ENCODE assay signal across 1 cellular context in the genomic region with DNA sequence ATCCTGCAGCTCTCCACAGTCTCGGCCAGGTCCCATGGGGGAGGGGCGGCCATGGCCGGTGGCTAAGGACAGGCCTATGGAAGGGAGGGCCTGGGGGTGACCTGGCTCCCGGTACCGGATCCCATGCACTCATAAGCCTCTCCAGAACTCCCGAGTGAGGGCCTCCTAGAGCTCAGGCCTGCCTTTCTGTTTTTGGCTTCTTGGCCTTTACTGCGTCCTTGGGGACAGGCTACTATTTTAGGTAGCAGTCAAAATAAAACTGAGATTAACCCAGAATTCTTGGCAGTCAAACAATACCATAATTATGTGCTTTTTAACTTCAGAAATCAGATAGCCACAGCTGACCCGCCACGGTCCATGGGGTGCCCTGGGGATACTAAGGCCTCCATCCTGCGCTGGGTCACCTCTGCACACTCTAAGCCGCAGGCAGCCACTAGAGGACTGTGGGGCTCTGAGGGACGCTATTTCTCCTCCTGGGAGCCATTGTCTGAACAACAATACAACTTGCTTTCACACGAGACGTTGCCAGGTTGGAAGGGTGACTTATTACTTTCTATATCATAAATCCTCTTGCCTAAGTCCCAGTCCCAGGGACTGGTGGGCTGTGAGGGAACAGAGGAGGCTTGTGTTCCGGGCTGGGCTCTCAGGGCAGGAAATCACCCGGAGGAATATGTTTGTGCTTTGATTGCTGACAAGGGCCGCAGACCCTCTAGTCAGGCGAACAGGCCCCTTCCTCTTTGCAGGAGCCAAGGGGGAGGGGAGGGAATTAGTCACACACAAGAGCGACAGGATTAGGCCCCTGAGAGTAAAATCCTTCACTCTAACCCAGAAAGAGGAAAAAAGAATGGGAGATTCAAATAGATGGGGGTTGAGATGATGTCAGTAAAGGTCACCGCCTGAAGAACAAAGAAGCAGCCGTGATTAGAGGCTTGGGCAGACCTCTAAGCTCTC.
TF ChIP-seq lines count a peak whose summit lies in the region.

No MANE protein-coding gene starts in this region.

TF ChIP-seq in IMR-90, 13 proteins besides CTCF, POLR2A, EP300 and RAD21:
- TF ChIP-seq MAFK (IDR thresholded peaks at IDR 0.05; ENCODE audit: low read depth, low read length) = no peak
- TF ChIP-seq CEBPB (IDR thresholded peaks at IDR 0.05; ENCODE audit: low read depth, low read length) = no peak
- no peak for TF ChIP-seq ELK1 (IDR thresholded peaks at IDR 0.05; ENCODE audit: borderline replicate concordance, low read depth, low read length)
- no peak for TF ChIP-seq USF2 (IDR thresholded peaks at IDR 0.05; ENCODE audit: low read depth, low read length)
- no peak for TF ChIP-seq RCOR1 (IDR thresholded peaks at IDR 0.05; ENCODE audit: insufficient replicate concordance, low read length)
- TF ChIP-seq CHD1 (IDR thresholded peaks at IDR 0.05; ENCODE audit: low read depth, low read length) = no peak
- TF ChIP-seq RFX5 (IDR thresholded peaks at IDR 0.05; ENCODE audit: low read depth, low read length) = no peak
- no peak for TF ChIP-seq MXI1 (IDR thresholded peaks at IDR 0.05; ENCODE audit: borderline replicate concordance, low read depth, low read length)
- TF ChIP-seq MAZ (IDR thresholded peaks at IDR 0.05; ENCODE audit: borderline replicate concordance, low read depth, low read length) = no peak
- no peak for TF ChIP-seq SMC3 (IDR thresholded peaks at IDR 0.05; ENCODE audit: low read depth, low read length)
- TF ChIP-seq BHLHE40 (IDR thresholded peaks at IDR 0.05; ENCODE audit: low read depth, low read length) = no peak
- no peak for TF ChIP-seq NFE2L2 (IDR thresholded peaks at IDR 0.05; ENCODE audit: low read depth, low read length)
TF ChIP-seq in IMR-90: peak in this region for 0.
